ENCODE assay signal across 8 cellular contexts in genomic region chr14:44961151-44961729, GRCh38. TPM values are rescaled to one million over a fixed set of nuclear protein-coding genes. Genes with fewer than 3 reads are reported as not detected.
DNase-seq lines count a peak whose midpoint lies in the region; ATAC-seq, FAIRE-seq and TF ChIP-seq lines count a peak whose summit lies in the region.

No MANE protein-coding gene starts in this region.

- H3K27ac Mint-ChIP-seq in type B pancreatic cell = no peak overlapping the region

- peak overlapping the region; percentile 99 for H2AFZ ChIP-seq in keratinocyte (ENCODE audit: control insufficient read depth, low read length)

- no peaks in the 10 kb centered on the region for H3K9me3 Mint-ChIP-seq in type B pancreatic cell

- dilution Hi-C loops in keratinocyte (cut with MboI; ENCODE audit: extremely low pct_ligation_motif_present, low sequenced_read_pairs) = no loop called here

- no peaks in the 10 kb centered on the region for H3K27me3 ChIP-seq in WERI-Rb-1 (ENCODE audit: insufficient read depth, low read depth, severe bottlenecking)
- H3K27me3 ChIP-seq in keratinocyte (ENCODE audit: control insufficient read depth, extremely low read depth, insufficient read depth, low read length) = no peaks in the 10 kb centered on the region

- peaks cover 87% of the 10 kb centered on the region for H3K79me2 ChIP-seq in keratinocyte (ENCODE audit: control insufficient read depth, insufficient read depth, low read length)

- H3K27me3 Mint-ChIP-seq in type B pancreatic cell = no peaks in the 10 kb centered on the region

- peaks cover 7% of the 10 kb centered on the region for H3K36me3 Mint-ChIP-seq in type B pancreatic cell

- H3K4me3 ChIP-seq in WERI-Rb-1 (ENCODE audit: low read depth, low read length) (peak overlapping the region; percentile 68), cardiac fibroblast (replicated peaks in 1 of 2; ENCODE audit: low read depth in 2 of 2, low read length in 2 of 2) (peak overlapping the region; percentile 78 to 87), keratinocyte (ENCODE audit: control insufficient read depth in 2 of 3, extremely low read depth in 1 of 3, insufficient read depth in 2 of 3, low read depth in 1 of 3, low read length in 3 of 3) (peak overlapping the region; percentile 80 to 99 (median 98))

- H3K9me1 ChIP-seq in keratinocyte (ENCODE audit: control insufficient read depth, extremely low read depth, insufficient read depth, low read length) = peaks cover 4% of the 10 kb centered on the region

- FAIRE-seq in keratinocyte (lab: Jason Lieb, UNC) = no peak

- H3K9me3 ChIP-seq in WERI-Rb-1 (ENCODE audit: severe bottlenecking) = peaks cover 20% of the 10 kb centered on the region
- H3K9me3 ChIP-seq in keratinocyte (ENCODE audit: control insufficient read depth, low read depth, low read length) = no peaks in the 10 kb centered on the region

- H3K9ac ChIP-seq in keratinocyte (ENCODE audit: control insufficient read depth, extremely low read depth, insufficient read depth, low read length) = peak overlapping the region; percentile 93

- H3K36me3 ChIP-seq in WERI-Rb-1 = no peaks in the 10 kb centered on the region; the same call in 1 of the 2 replicates
- no peaks in the 10 kb centered on the region for H3K36me3 ChIP-seq in keratinocyte (ENCODE audit: control insufficient read depth in 2 of 2, extremely low read depth in 1 of 2, insufficient read depth in 2 of 2, low read length in 2 of 2)

- H3K27ac ChIP-seq in WERI-Rb-1 (peak overlapping the region; percentile 78), keratinocyte (ENCODE audit: control insufficient read depth, insufficient read depth, low read length) (peak overlapping the region; percentile 96)

- ATAC-seq in GM18498 (IDR thresholded peaks at IDR 0.05; ENCODE audit: unreplicated experiment) (peak; percentile 24), HG02610 (IDR thresholded peaks at IDR 0.05; ENCODE audit: unreplicated experiment) (peak; percentile 24)

- H4K20me1 ChIP-seq in keratinocyte (ENCODE audit: control insufficient read depth, extremely low read depth, insufficient read depth, low read length) = peaks cover 10% of the 10 kb centered on the region

- TF ChIP-seq CTCF in WERI-Rb-1 (IDR thresholded peaks at IDR 0.05; ENCODE audit: low read depth, low read length) = no peak
- no peak for TF ChIP-seq CTCF in cardiac fibroblast (IDR thresholded peaks at IDR 0.05; ENCODE audit: low read depth, low read length)
- no peak for TF ChIP-seq CTCF in keratinocyte (optimal IDR thresholded peaks at IDR 0.05 in 1 of 3, IDR thresholded peaks at IDR 0.05 in 1 of 3, conservative IDR thresholded peaks at IDR 0.05 in 1 of 3; ENCODE audit: extremely low read depth in 1 of 3, insufficient read depth in 2 of 3, low read length in 3 of 3)
- TF ChIP-seq CTCF in type B pancreatic cell (conservative IDR thresholded peaks at IDR 0.05) = no peak

- peak overlapping the region; percentile 85 for H3K4me2 ChIP-seq in keratinocyte (ENCODE audit: control insufficient read depth, extremely low read depth, insufficient read depth, low read depth, low read length)

- H3K4me1 Mint-ChIP-seq in type B pancreatic cell (ENCODE audit: unreplicated experiment) = peaks cover 29% of the 10 kb centered on the region

- no peak overlapping the region for H3K4me3 Mint-ChIP-seq in type B pancreatic cell

- DNase-seq in NCI-H1092 treated with DMSO at 0.1 percent for 48 hours (lab: John Stamatoyannopoulos, UW) (peak; percentile 68), WERI-Rb-1 (peak; percentile 57), cardiac fibroblast (ENCODE audit: low read depth in 2 of 2) (peak; percentile 65 to 71), keratinocyte (ENCODE audit: low read depth, low spot score) (no peak), type B pancreatic cell (ENCODE audit: extremely low spot score, unreplicated experiment) (no peak)
- peak; percentile 31 to 61 for DNase-seq in stimulated activated CD4-positive, alpha-beta T cell treated with anti-CD3 and anti-CD28 coated beads, Interleukin-15, amount 100 ng/mL, for 48 hours (ENCODE audit: low read depth in 2 of 2)

- peaks cover 27% of the 10 kb centered on the region for H3K4me1 ChIP-seq in keratinocyte (ENCODE audit: control insufficient read depth, extremely low read depth, insufficient read depth, low read length)

RNA-seq across cellular contexts. Expression of gene KLHL28, which starts 0.5 kb away (rescaled TPM):
- 4.4 to 6.1 TPM (median 6.0 TPM) in 3 replicates for polyA plus RNA-seq in keratinocyte
- 5.1 TPM for polyA plus RNA-seq in keratinocyte (2011; ENCODE audit: low read depth)
- polyA plus RNA-seq in keratinocyte (2011; cell fraction: cytosol; rRNA removed) = 1.8 and 4.2 TPM in 2 replicates
- polyA plus RNA-seq in keratinocyte (2011; cell fraction: nucleus; rRNA removed) = 8.6 and 11.4 TPM in 2 replicates
- polyA plus RNA-seq in keratinocyte (2012; ENCODE audit: low replicate concordance) = 4.6 and 6.7 TPM in 2 replicates
- 4.7 to 21.9 TPM (median 20.0 TPM) in 3 replicates for polyA minus RNA-seq in keratinocyte
- 4.2 TPM for polyA minus RNA-seq in keratinocyte (2011; cell fraction: cytosol; rRNA and poly(A)+ RNA removed)
- polyA minus RNA-seq in keratinocyte (2011; cell fraction: nucleus; rRNA and poly(A)+ RNA removed) = 9.6 and 22.7 TPM in 2 replicates
- total RNA-seq in type B pancreatic cell (ENCODE audit: low replicate concordance) = 14.5 and 16.2 TPM in 2 replicates

RNA-seq across cellular contexts. Expression of gene TOGARAM1, which starts 0.8 kb away (rescaled TPM):
- 4.9 to 8.2 TPM (median 7.3 TPM) in 3 replicates for polyA plus RNA-seq in keratinocyte
- 2.9 TPM for polyA plus RNA-seq in keratinocyte (2011; ENCODE audit: low read depth)
- 2.8 and 8.0 TPM in 2 replicates for polyA plus RNA-seq in keratinocyte (2011; cell fraction: cytosol; rRNA removed)
- polyA plus RNA-seq in keratinocyte (2011; cell fraction: nucleus; rRNA removed) = 9.4 and 9.9 TPM in 2 replicates
- polyA plus RNA-seq in keratinocyte (2012; ENCODE audit: low replicate concordance) = 3.4 and 4.1 TPM in 2 replicates
- polyA minus RNA-seq in keratinocyte = 3.9 to 20.3 TPM (median 14.1 TPM) in 3 replicates
- 10.2 TPM for polyA minus RNA-seq in keratinocyte (2011; cell fraction: cytosol; rRNA and poly(A)+ RNA removed)
- polyA minus RNA-seq in keratinocyte (2011; cell fraction: nucleus; rRNA and poly(A)+ RNA removed) = 13.8 and 31.7 TPM in 2 replicates
- total RNA-seq in type B pancreatic cell (ENCODE audit: low replicate concordance) = 20.2 and 21.2 TPM in 2 replicates

Comparison
In these comparisons a context has a peak if more than half of its experiments do, and no peak if none do; other contexts are left out.
1. DNase-seq: peak in NCI-H1092 treated with DMSO at 0.1 percent for 48 hours (single experiment), WERI-Rb-1 (single experiment), cardiac fibroblast (2 of 2) and stimulated activated CD4-positive, alpha-beta T cell treated with anti-CD3 and anti-CD28 coated beads, Interleukin-15, amount 100 ng/mL, for 48 hours (2 of 2); none in keratinocyte (single experiment) and type B pancreatic cell (single experiment).
2. Peak in every context shown above with its lines, with median percentiles within 50 percentile points of each other: H3K4me3 ChIP-seq.